In genomic region chr16:31141489-31142108, GRCh38 we compare ENCODE assay signal across 6 cellular contexts. TPM values are rescaled to one million over a fixed set of nuclear protein-coding genes. Genes with fewer than 3 reads are reported as not detected.
DNase-seq lines count a peak whose midpoint lies in the region; ATAC-seq and TF ChIP-seq lines count a peak whose summit lies in the region.

No MANE protein-coding gene starts in this region.

- WGBS in right cardiac atrium, result 23% methylated on average over 10 of the region's 10 CpGs

- H3K4me1 ChIP-seq in right cardiac atrium (ENCODE audit: control insufficient read depth, insufficient read depth, low read length), result peaks cover 11% of the 10 kb centered on the region

- no peaks in the 10 kb centered on the region for H3K9me2 ChIP-seq in SU-DHL-6 (replicated peaks; ENCODE audit: insufficient read depth, low read length)

- no peaks in the 10 kb centered on the region for H3K9me3 Mint-ChIP-seq in type B pancreatic cell

- TF ChIP-seq CTCF in GM12865 (IDR thresholded peaks at IDR 0.05; ENCODE audit: insufficient read depth, low read depth, low read length, missing control alignments) (no peak), SU-DHL-6 (IDR thresholded peaks at IDR 0.05; ENCODE audit: insufficient read depth, low read length, poor library complexity, severe bottlenecking) (no peak), type B pancreatic cell (conservative IDR thresholded peaks at IDR 0.05) (no peak)

- peak overlapping the region; percentile 83 for H2AFZ ChIP-seq in SU-DHL-6 (ENCODE audit: low read depth, low read length, severe bottlenecking)

- H4K20me1 ChIP-seq in SU-DHL-6 (ENCODE audit: low read depth, low read length), result no peaks in the 10 kb centered on the region

- peak overlapping the region; percentile 86 for H3K4me3 Mint-ChIP-seq in type B pancreatic cell

- H3K9me3 ChIP-seq in SU-DHL-6 (ENCODE audit: insufficient read depth, low read length) (no peaks in the 10 kb centered on the region), right cardiac atrium (ENCODE audit: control insufficient read depth, low read length) (no peaks in the 10 kb centered on the region)

- H3K4me3 ChIP-seq in GM12865 (ENCODE audit: low read depth, low read length) (peak overlapping the region; percentile 44), SU-DHL-6 (ENCODE audit: insufficient read depth, low read length, poor library complexity, severe bottlenecking) (no peak overlapping the region), right cardiac atrium (ENCODE audit: low read length) (peak overlapping the region; percentile 16)

- H3K27me3 ChIP-seq in SU-DHL-6 (ENCODE audit: low read length) (no peaks in the 10 kb centered on the region), right cardiac atrium (ENCODE audit: control insufficient read depth, insufficient read depth) (no peaks in the 10 kb centered on the region)

- no peaks in the 10 kb centered on the region for H3K36me3 Mint-ChIP-seq in type B pancreatic cell

- no peaks in the 10 kb centered on the region for H3K79me2 ChIP-seq in SU-DHL-6 (ENCODE audit: insufficient read depth, low read length)

- H3K27ac Mint-ChIP-seq in type B pancreatic cell, result peak overlapping the region; percentile 92

- DNase-seq in GM12865 (ENCODE audit: low read depth), result no peak
- DNase-seq in right cardiac atrium, result peak; percentile 53 to 76 (median 74)
- no peak for DNase-seq in type B pancreatic cell (ENCODE audit: extremely low spot score, unreplicated experiment)
- no peak for DNase-seq in germinal center (ENCODE audit: low spot score)
- no peak for DNase-seq in inferior parietal cortex (ENCODE audit: extremely low spot score)

- peaks cover 9% of the 10 kb centered on the region for H3K4me1 Mint-ChIP-seq in type B pancreatic cell (ENCODE audit: unreplicated experiment)

- H3K36me3 ChIP-seq in SU-DHL-6 (ENCODE audit: low read length), result no peaks in the 10 kb centered on the region

- intact Hi-C loops in right cardiac atrium (cut with DNase I), result loop anchor here in 1 of 4 donors (10.0 kb wide), 1 partner anchor 157 kb away; the partner anchor contains the start of gene HSD3B7

- H3K9ac ChIP-seq in SU-DHL-6 (ENCODE audit: low read length), result peak overlapping the region; percentile 45

- peaks cover 7% of the 10 kb centered on the region for H3K27me3 Mint-ChIP-seq in type B pancreatic cell

- peak overlapping the region; percentile 14; the same call in 1 of the 2 replicates for H3K27ac ChIP-seq in SU-DHL-6 (ENCODE audit: low read depth, low read length)
- peak overlapping the region; percentile 43 for H3K27ac ChIP-seq in right cardiac atrium (ENCODE audit: low read length)

- ATAC-seq in right cardiac atrium, result peak; percentile 2 to 3

- H3K4me2 ChIP-seq in SU-DHL-6 (ENCODE audit: low read depth, low read length, poor library complexity, severe bottlenecking), result peak overlapping the region; percentile 54

- H3F3A ChIP-seq in SU-DHL-6 (ENCODE audit: insufficient read depth), result no peaks in the 10 kb centered on the region

RNA-seq across cellular contexts. Expression of gene PRSS8, which starts 6.1 kb away (rescaled TPM):
- total RNA-seq in right cardiac atrium (under 1 TPM in 2 of 4 donors, not detected in 2; 0.15 to 0.40 TPM), type B pancreatic cell (ENCODE audit: low replicate concordance) (84.7 and 205 TPM in 2 replicates)
- 0.41 TPM for polyA plus RNA-seq in right cardiac atrium

RNA-seq across cellular contexts. Expression of gene PRSS36, which starts 8.3 kb away (rescaled TPM):
- total RNA-seq in right cardiac atrium, result 1 to 10 TPM; 1.3 to 2.2 (median 1.8) TPM
- 1.1 TPM for polyA plus RNA-seq in right cardiac atrium
- 1.8 and 2.0 TPM in 2 replicates for total RNA-seq in type B pancreatic cell (ENCODE audit: low replicate concordance)

RNA-seq across cellular contexts. Expression of gene KAT8, which starts 24.1 kb away (rescaled TPM):
- total RNA-seq in right cardiac atrium, result 10 to 100 TPM; 72.3 to 76.4 (median 75.2) TPM
- polyA plus RNA-seq in right cardiac atrium, result 77.0 TPM
- total RNA-seq in type B pancreatic cell (ENCODE audit: low replicate concordance), result 54.4 and 70.3 TPM in 2 replicates

RNA-seq across cellular contexts. Expression of gene BCKDK, which starts 33.4 kb away (rescaled TPM):
- total RNA-seq in right cardiac atrium (10 to 100 TPM; 43.8 to 50.8 (median 48.3) TPM), type B pancreatic cell (ENCODE audit: low replicate concordance) (38.5 and 44.5 TPM in 2 replicates)
- polyA plus RNA-seq in right cardiac atrium, result 42.2 TPM

RNA-seq across cellular contexts. Expression of gene FUS, which starts 38.3 kb away (rescaled TPM):
- 100 to 1,000 TPM; 112 to 172 (median 138) TPM for total RNA-seq in right cardiac atrium
- 153 TPM for polyA plus RNA-seq in right cardiac atrium
- total RNA-seq in type B pancreatic cell (ENCODE audit: low replicate concordance), result 400 and 654 TPM in 2 replicates

Comparison
In these comparisons a context has a peak if more than half of its experiments do, and no peak if none do; other contexts are left out.
1. DNase-seq: peak in right cardiac atrium (3 of 3); none in GM12865 (single experiment), type B pancreatic cell (single experiment), germinal center (single experiment) and inferior parietal cortex (single experiment).
2. RNA of gene PRSS8, which starts 6.1 kb away (total RNA-seq): 84.7 to 205 TPM in type B pancreatic cell; 0.15 to 0.40 TPM in right cardiac atrium; every median in the first group is over 10 times any median in the second.